In the genomic region with DNA sequence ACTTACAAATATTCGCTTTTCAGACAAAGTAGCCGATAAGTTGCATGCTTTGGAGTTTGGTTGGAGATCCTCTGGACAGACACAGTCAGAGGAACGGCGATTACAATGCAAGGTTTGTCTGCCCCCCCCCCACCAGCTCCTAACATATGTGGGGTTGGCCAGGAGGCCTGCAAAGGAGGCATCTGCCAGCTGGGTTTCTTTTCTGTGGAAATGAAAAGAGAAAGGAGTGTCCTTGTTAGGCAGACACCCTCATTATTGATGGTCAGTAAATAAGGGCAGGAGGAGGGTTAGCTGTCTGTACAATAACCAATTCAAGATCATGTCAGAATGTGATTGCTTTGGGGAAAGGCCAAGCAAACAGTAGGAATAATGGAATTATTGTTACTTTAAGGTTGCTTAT, we compare ENCODE assay signal across 27 cellular contexts. TPM values are rescaled to one million over a fixed set of nuclear protein-coding genes. Genes with fewer than 3 reads are reported as not detected.
A peak's percentile ranks its signal among the peaks of the same experiment; 100 is the strongest.
DNase-seq lines count a peak whose midpoint lies in the region; ATAC-seq and TF ChIP-seq lines count a peak whose summit lies in the region.
"Had no signal": no experiment of that assay in that cellular context is flagged by ENCODE, and none has a peak within 500 bp of the region (broad histone marks: within the 10 kb centered on the region; RNA-seq: fewer than 3 reads in every experiment).

No MANE protein-coding gene starts in this region.

- CTCF ChIA-PET in WTC11 (lab: Charles Lee): no interaction called here

- no peaks in the 10 kb centered on the region for H3K27me3 Mint-ChIP-seq in WTC11 (ENCODE audit: low read depth)
- H3K27me3 Mint-ChIP-seq: IgD-negative memory B cell had no signal

- no peak for ATAC-seq in HG03354 (IDR thresholded peaks at IDR 0.05; ENCODE audit: poor library complexity, severe bottlenecking, unreplicated experiment)
- no peak for ATAC-seq in WTC11
- ATAC-seq: activated T-cell treated with anti-CD3 and anti-CD28 coated beads, Interleukin-2, amount 50 U/mL, for 4 hours; foreskin keratinocyte; PC-3 had no signal

- H3K9me3 ChIP-seq in esophagus muscularis mucosa: no peaks in the 10 kb centered on the region
- H3K9me3 ChIP-seq: right atrium auricular region had no signal

- H3K4me3 ChIP-seq in esophagus muscularis mucosa: no peak overlapping the region
- H3K4me3 ChIP-seq: GM23248, lung, right atrium auricular region had no signal

- TF ChIP-seq CTCF in esophagus muscularis mucosa (IDR thresholded peaks at IDR 0.05): no peak
- no peak for TF ChIP-seq CTCF in WTC11 (IDR thresholded peaks at IDR 0.05)

- DNase-seq in DMS153 (lab: John Stamatoyannopoulos, UW) (peak; percentile 5), NCI-H774 (lab: John Stamatoyannopoulos, UW) (peak; percentile 61), esophagus muscularis mucosa (ENCODE audit: extremely low spot score) (peak; percentile 39), occipital lobe (lab: John Stamatoyannopoulos, UW) (peak; percentile 67), HuH-7.5 (ENCODE audit: low spot score) (no peak), WTC11 (ENCODE audit: low spot score) (no peak), GM03348 (ENCODE audit: low spot score) (no peak)
- DNase-seq: activated naive CD4-positive, alpha-beta T cell treated with anti-CD3 and anti-CD28 coated beads, Interleukin-2, amount 50 U/mL, for 16 hours; activated T-cell treated with anti-CD3 and anti-CD28 coated beads, Interleukin-2, amount 50 U/mL, for 4 hours; aorta; central memory CD4-positive, alpha-beta T cell; COR-L47; erythroblast; foreskin keratinocyte; GM23248; kidney glomerular epithelial cell; NCI-H2171 treated with DMSO at 0.1 percent for 48 hours; PC-3; stimulated activated CD4-positive, alpha-beta T cell treated with anti-CD3 and anti-CD28 coated beads, Interleukin-12 subunit alpha, Interleukin-12 subunit beta, amount 100 ng/mL, for 4 hours; stimulated activated CD4-positive, alpha-beta T cell treated with anti-CD3 and anti-CD28 coated beads, Interleukin-4, amount 100 ng/mL, for 4 hours; T-helper 1 cell; trophoblast cell had no signal

- TF ChIP-seq POLR2A in esophagus muscularis mucosa (IDR thresholded peaks at IDR 0.05; ENCODE audit: low read depth): no peak

- H3K4me1 ChIP-seq in esophagus muscularis mucosa: no peaks in the 10 kb centered on the region
- H3K4me1 ChIP-seq: foreskin keratinocyte, right atrium auricular region had no signal

- no peak overlapping the region for H3K27ac ChIP-seq in esophagus muscularis mucosa (replicated peaks in 1 of 4)
- H3K27ac ChIP-seq: foreskin keratinocyte, GM23248, right atrium auricular region had no signal

- no peaks in the 10 kb centered on the region for H3K36me3 ChIP-seq in esophagus muscularis mucosa
- H3K36me3 ChIP-seq: right atrium auricular region had no signal

- no peaks in the 10 kb centered on the region for H3K4me1 Mint-ChIP-seq in WTC11

- no peak overlapping the region for H3K27ac Mint-ChIP-seq in WTC11
- H3K27ac Mint-ChIP-seq: stimulated activated naive CD8-positive, alpha-beta T cell treated with anti-CD3 and anti-CD28 coated beads, Interleukin-15, Interleukin-2, amounts not matched to agents 100 ng/mL and 50 ng/mL, for 24 hours had no signal

- no peaks in the 10 kb centered on the region for H3K9me3 Mint-ChIP-seq in WTC11

- no peak for TF ChIP-seq EP300 in esophagus muscularis mucosa (IDR thresholded peaks at IDR 0.05)

- no peaks in the 10 kb centered on the region for H3K36me3 Mint-ChIP-seq in WTC11

- POLR2A ChIA-PET in WTC11 (lab: Charles Lee): no interaction called here

- no peaks in the 10 kb centered on the region for H3K27me3 ChIP-seq in esophagus muscularis mucosa
- H3K27me3 ChIP-seq: foreskin keratinocyte, right atrium auricular region had no signal

- 86% methylated on average over 4 of the region's 4 CpGs for WGBS in esophagus muscularis mucosa

- no peak overlapping the region for H3K4me3 Mint-ChIP-seq in WTC11
- H3K4me3 Mint-ChIP-seq: activated T-cell treated with anti-CD3 and anti-CD28 coated beads, Interleukin-2, amount 50 U/mL, for 4 hours; IgD-negative memory B cell; stimulated activated naive CD8-positive, alpha-beta T cell treated with anti-CD3 and anti-CD28 coated beads, Interleukin-15, Interleukin-2, amounts not matched to agents 100 ng/mL and 50 ng/mL, for 24 hours had no signal

- intact Hi-C loops in esophagus muscularis mucosa (cut with DNase I): no loop called here

TF ChIP-seq in WTC11, 78 proteins besides CTCF, POLR2A, EP300 and RAD21:
- TF ChIP-seq NFYB (CRISPR knock-in tag; conservative IDR thresholded peaks at IDR 0.05; ENCODE audit: low read depth): no peak
- TF ChIP-seq, protein P1, sequence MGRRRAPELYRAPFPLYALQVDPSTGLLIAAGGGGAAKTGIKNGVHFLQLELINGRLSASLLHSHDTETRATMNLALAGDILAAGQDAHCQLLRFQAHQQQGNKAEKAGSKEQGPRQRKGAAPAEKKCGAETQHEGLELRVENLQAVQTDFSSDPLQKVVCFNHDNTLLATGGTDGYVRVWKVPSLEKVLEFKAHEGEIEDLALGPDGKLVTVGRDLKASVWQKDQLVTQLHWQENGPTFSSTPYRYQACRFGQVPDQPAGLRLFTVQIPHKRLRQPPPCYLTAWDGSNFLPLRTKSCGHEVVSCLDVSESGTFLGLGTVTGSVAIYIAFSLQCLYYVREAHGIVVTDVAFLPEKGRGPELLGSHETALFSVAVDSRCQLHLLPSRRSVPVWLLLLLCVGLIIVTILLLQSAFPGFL (CRISPR knock-in tag; IDR thresholded peaks at IDR 0.05; ENCODE audit: borderline replicate concordance): no peak
- TF ChIP-seq ATF1 (CRISPR knock-in tag; IDR thresholded peaks at IDR 0.05): no peak
- TF ChIP-seq PRRX2 (CRISPR knock-in tag; IDR thresholded peaks at IDR 0.05): no peak
- TF ChIP-seq, protein P2, sequence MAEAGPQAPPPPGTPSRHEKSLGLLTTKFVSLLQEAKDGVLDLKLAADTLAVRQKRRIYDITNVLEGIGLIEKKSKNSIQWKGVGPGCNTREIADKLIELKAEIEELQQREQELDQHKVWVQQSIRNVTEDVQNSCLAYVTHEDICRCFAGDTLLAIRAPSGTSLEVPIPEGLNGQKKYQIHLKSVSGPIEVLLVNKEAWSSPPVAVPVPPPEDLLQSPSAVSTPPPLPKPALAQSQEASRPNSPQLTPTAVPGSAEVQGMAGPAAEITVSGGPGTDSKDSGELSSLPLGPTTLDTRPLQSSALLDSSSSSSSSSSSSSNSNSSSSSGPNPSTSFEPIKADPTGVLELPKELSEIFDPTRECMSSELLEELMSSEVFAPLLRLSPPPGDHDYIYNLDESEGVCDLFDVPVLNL (CRISPR knock-in tag; IDR thresholded peaks at IDR 0.05; ENCODE audit: borderline replicate concordance, low read depth): no peak
- TF ChIP-seq, protein P3, sequence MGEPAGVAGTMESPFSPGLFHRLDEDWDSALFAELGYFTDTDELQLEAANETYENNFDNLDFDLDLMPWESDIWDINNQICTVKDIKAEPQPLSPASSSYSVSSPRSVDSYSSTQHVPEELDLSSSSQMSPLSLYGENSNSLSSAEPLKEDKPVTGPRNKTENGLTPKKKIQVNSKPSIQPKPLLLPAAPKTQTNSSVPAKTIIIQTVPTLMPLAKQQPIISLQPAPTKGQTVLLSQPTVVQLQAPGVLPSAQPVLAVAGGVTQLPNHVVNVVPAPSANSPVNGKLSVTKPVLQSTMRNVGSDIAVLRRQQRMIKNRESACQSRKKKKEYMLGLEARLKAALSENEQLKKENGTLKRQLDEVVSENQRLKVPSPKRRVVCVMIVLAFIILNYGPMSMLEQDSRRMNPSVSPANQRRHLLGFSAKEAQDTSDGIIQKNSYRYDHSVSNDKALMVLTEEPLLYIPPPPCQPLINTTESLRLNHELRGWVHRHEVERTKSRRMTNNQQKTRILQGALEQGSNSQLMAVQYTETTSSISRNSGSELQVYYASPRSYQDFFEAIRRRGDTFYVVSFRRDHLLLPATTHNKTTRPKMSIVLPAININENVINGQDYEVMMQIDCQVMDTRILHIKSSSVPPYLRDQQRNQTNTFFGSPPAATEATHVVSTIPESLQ (CRISPR knock-in tag; IDR thresholded peaks at IDR 0.05): no peak
- no peak for TF ChIP-seq TCF7 (CRISPR knock-in tag; IDR thresholded peaks at IDR 0.05; ENCODE audit: low read depth)
- no peak for TF ChIP-seq NR1H2 (CRISPR knock-in tag; IDR thresholded peaks at IDR 0.05)
- no peak for TF ChIP-seq MYBL2 (CRISPR knock-in tag; IDR thresholded peaks at IDR 0.05)
- TF ChIP-seq, protein P4, sequence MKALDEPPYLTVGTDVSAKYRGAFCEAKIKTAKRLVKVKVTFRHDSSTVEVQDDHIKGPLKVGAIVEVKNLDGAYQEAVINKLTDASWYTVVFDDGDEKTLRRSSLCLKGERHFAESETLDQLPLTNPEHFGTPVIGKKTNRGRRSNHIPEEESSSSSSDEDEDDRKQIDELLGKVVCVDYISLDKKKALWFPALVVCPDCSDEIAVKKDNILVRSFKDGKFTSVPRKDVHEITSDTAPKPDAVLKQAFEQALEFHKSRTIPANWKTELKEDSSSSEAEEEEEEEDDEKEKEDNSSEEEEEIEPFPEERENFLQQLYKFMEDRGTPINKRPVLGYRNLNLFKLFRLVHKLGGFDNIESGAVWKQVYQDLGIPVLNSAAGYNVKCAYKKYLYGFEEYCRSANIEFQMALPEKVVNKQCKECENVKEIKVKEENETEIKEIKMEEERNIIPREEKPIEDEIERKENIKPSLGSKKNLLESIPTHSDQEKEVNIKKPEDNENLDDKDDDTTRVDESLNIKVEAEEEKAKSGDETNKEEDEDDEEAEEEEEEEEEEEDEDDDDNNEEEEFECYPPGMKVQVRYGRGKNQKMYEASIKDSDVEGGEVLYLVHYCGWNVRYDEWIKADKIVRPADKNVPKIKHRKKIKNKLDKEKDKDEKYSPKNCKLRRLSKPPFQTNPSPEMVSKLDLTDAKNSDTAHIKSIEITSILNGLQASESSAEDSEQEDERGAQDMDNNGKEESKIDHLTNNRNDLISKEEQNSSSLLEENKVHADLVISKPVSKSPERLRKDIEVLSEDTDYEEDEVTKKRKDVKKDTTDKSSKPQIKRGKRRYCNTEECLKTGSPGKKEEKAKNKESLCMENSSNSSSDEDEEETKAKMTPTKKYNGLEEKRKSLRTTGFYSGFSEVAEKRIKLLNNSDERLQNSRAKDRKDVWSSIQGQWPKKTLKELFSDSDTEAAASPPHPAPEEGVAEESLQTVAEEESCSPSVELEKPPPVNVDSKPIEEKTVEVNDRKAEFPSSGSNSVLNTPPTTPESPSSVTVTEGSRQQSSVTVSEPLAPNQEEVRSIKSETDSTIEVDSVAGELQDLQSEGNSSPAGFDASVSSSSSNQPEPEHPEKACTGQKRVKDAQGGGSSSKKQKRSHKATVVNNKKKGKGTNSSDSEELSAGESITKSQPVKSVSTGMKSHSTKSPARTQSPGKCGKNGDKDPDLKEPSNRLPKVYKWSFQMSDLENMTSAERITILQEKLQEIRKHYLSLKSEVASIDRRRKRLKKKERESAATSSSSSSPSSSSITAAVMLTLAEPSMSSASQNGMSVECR (CRISPR knock-in tag; IDR thresholded peaks at IDR 0.05; ENCODE audit: borderline replicate concordance): no peak
- TF ChIP-seq ZNF317 (CRISPR knock-in tag; IDR thresholded peaks at IDR 0.05; ENCODE audit: borderline replicate concordance, low read depth): no peak
- no peak for TF ChIP-seq ZBTB21 (CRISPR knock-in tag; IDR thresholded peaks at IDR 0.05; ENCODE audit: borderline replicate concordance)

RNA-seq across cellular contexts. Expression of a gene that starts 49.1 kb away (rescaled TPM):
- 10 to 100 TPM; 15.8 to 45.7 (median 33.1) TPM for total RNA-seq in esophagus muscularis mucosa
- 8.6 TPM for total RNA-seq in occipital lobe
- 21.4 to 26.7 TPM (median 22.3 TPM) in 3 replicates for total RNA-seq in WTC11 (2021)

Comparison
In these comparisons a context has a peak if more than half of its experiments do, and no peak if none do; other contexts are left out.
1. DNase-seq: peak in DMS153 (single experiment), NCI-H774 (single experiment), esophagus muscularis mucosa (single experiment) and occipital lobe (single experiment); none in HuH-7.5 (single experiment), WTC11 (single experiment) and GM03348 (single experiment).